ENCODE assay signal across 26 cellular contexts in genomic region chr6:169499728-169500265, GRCh38.
"Had no signal": no experiment of that assay in that cellular context is flagged by ENCODE, and none has a peak within 500 bp of the region (broad histone marks: within the 10 kb centered on the region; RNA-seq: fewer than 3 reads in every experiment).

No MANE protein-coding gene starts in this region.

- H3K36me3 ChIP-seq: breast epithelium, Peyer's patch had no signal

- DNase-seq: activated B cell treated with CpG ODN at 0.5 μM for 24 hours; activated CD4-positive, alpha-beta T cell treated with anti-CD3 and anti-CD28 coated beads for 1 hour; activated CD4-positive, alpha-beta T cell treated with anti-CD3 and anti-CD28 coated beads, Interleukin-2, amount 10 ng/mL, durations not matched to agents 24 days and 14 days; activated CD4-positive, alpha-beta T cell treated with anti-CD3 and anti-CD28 coated beads, Interleukin-2, amount 50 U/mL, for 48 hours; activated CD8-positive, alpha-beta memory T cell treated with anti-CD3 and anti-CD28 coated beads, Interleukin-2, amount 10 ng/mL, durations not matched to agents 7 days and 5 days; activated effector memory CD4-positive, alpha-beta T cell treated with anti-CD3 and anti-CD28 coated beads, Interleukin-2, amount 50 U/mL, for 16 hours; activated naive CD4-positive, alpha-beta T cell treated with Interleukin-2 at 50 U/mL for 16 hours; activated T-cell treated with anti-CD3 and anti-CD28 coated beads, Interleukin-2, amount 50 U/mL, for 24 hours; central memory CD4-positive, alpha-beta T cell; KG1; NCI-H1092; NCI-H1417; NCI-H1930; NCI-H2171; NCI-H2227 treated with DMSO at 0.1 percent for 48 hours; NCI-H446 treated with DMSO at 0.1 percent for 48 hours; NCI-H524 treated with DMSO at 0.1 percent for 48 hours; NCI-H748 treated with DMSO at 0.1 percent for 48 hours; OCI-M1; Peyer's patch; SHP77 treated with DMSO at 0.1 percent for 48 hours; T-cell; T-helper 2 cell; T1000 had no signal

- H3K27ac ChIP-seq: breast epithelium, Peyer's patch, RWPE1 had no signal

- H3K9me3 ChIP-seq: breast epithelium, Peyer's patch had no signal

- H3K27me3 ChIP-seq: breast epithelium, Peyer's patch had no signal

- H3K4me3 ChIP-seq: breast epithelium, Peyer's patch had no signal

- H3K4me1 ChIP-seq: breast epithelium, Peyer's patch had no signal

- ATAC-seq: activated CD8-positive, alpha-beta memory T cell treated with anti-CD3 and anti-CD28 coated beads, Interleukin-2, amount 10 ng/mL, durations not matched to agents 7 days and 5 days; T-cell had no signal
